21 cellular contexts compared by ENCODE assay signal in genomic region chr6:12228447-12229146, GRCh38.
A peak's percentile ranks its signal among the peaks of the same experiment; 100 is the strongest.
DNase-seq lines count a peak whose midpoint lies in the region; ATAC-seq and TF ChIP-seq lines count a peak whose summit lies in the region.
"Had no signal": no experiment of that assay in that cellular context is flagged by ENCODE, and none has a peak within 500 bp of the region (broad histone marks: within the 10 kb centered on the region; RNA-seq: fewer than 3 reads in every experiment).

No MANE protein-coding gene starts in this region.

- H3K4me1 ChIP-seq in IMR-90 (ENCODE audit: control insufficient read depth, insufficient read depth, low read length) (0 out of 2 replicates have a peak, but pooled peaks cover 1% of the 10 kb centered on the region), Peyer's patch (peaks cover 0 to 4% (median 1%) of the 10 kb centered on the region in 4 donors), hepatocyte (ENCODE audit: insufficient read depth) (peaks cover 3% of the 10 kb centered on the region), osteoblast (ENCODE audit: insufficient read depth, low read length) (peaks cover 12% of the 10 kb centered on the region)

- no peak overlapping the region for H3K4ac ChIP-seq in IMR-90 (ENCODE audit: low read depth, low read length)

- H3K36me3 ChIP-seq in IMR-90 (ENCODE audit: control insufficient read depth, insufficient read depth, low read length) (no peaks in the 10 kb centered on the region), Peyer's patch (no peaks in the 10 kb centered on the region), hepatocyte (replicated peaks; ENCODE audit: insufficient read depth, low read depth) (no peaks in the 10 kb centered on the region), osteoblast (ENCODE audit: insufficient read depth, low read length) (no peaks in the 10 kb centered on the region)

- H2AK9ac ChIP-seq in IMR-90 (replicated peaks; ENCODE audit: low read depth, low read length, poor library complexity), result no peak overlapping the region

- dilution Hi-C loops in IMR-90 (cut with HindIII; ENCODE audit: low sequenced_read_pairs, unreplicated experiment), result no loop called here

- H3K27ac Mint-ChIP-seq in activated CD8-positive, alpha-beta T cell treated with anti-CD3 and anti-CD28 coated beads for 36 hours, result no peak overlapping the region
- H3K27ac Mint-ChIP-seq: activated CD4-positive, alpha-beta T cell treated with anti-CD3 and anti-CD28 coated beads for 36 hours had no signal

- H4K20me1 ChIP-seq in IMR-90 (ENCODE audit: insufficient read depth, low read length), result no peaks in the 10 kb centered on the region
- H4K20me1 ChIP-seq in hepatocyte (ENCODE audit: insufficient read depth, poor library complexity, severe bottlenecking), result no peaks in the 10 kb centered on the region
- no peaks in the 10 kb centered on the region for H4K20me1 ChIP-seq in osteoblast (ENCODE audit: insufficient read depth, low read length)

- peaks cover 28% of the 10 kb centered on the region for H3K4me1 Mint-ChIP-seq in activated CD8-positive, alpha-beta T cell treated with anti-CD3 and anti-CD28 coated beads for 36 hours (ENCODE audit: low read depth)

- peaks cover 2% of the 10 kb centered on the region for H3K9me3 Mint-ChIP-seq in activated CD8-positive, alpha-beta T cell treated with anti-CD3 and anti-CD28 coated beads for 36 hours

- H3K4me3 ChIP-seq in IMR-90 (ENCODE audit: insufficient read depth, low read depth, low read length) (no peak overlapping the region), Peyer's patch (no peak overlapping the region), hepatocyte (no peak overlapping the region), osteoblast (ENCODE audit: insufficient read depth, low read length) (no peak overlapping the region)
- H3K4me3 ChIP-seq: coronary artery, smooth muscle cell had no signal

- H3K27ac ChIP-seq in IMR-90 (ENCODE audit: insufficient read depth, low read length), result no peak overlapping the region
- peak overlapping the region in 3 of 4 donors; percentile 45 to 80 (median 56) for H3K27ac ChIP-seq in Peyer's patch
- peak overlapping the region; percentile 78 for H3K27ac ChIP-seq in hepatocyte
- no peak overlapping the region for H3K27ac ChIP-seq in osteoblast (ENCODE audit: low read depth, low read length)
- H3K27ac ChIP-seq: coronary artery had no signal

- H3K56ac ChIP-seq in IMR-90 (ENCODE audit: extremely low read depth, insufficient read depth, low read length), result no peak overlapping the region

- no peaks in the 10 kb centered on the region for H3K79me1 ChIP-seq in IMR-90 (ENCODE audit: low read depth in 1 of 2, low read length in 2 of 2)

- H3K4me2 ChIP-seq in IMR-90 (ENCODE audit: low read depth, low read length), result no peak overlapping the region
- H3K4me2 ChIP-seq in hepatocyte, result peak overlapping the region; percentile 66
- H3K4me2 ChIP-seq in osteoblast (ENCODE audit: insufficient read depth, low read length), result no peak overlapping the region
- H3K4me2 ChIP-seq: smooth muscle cell had no signal

- H2AFZ ChIP-seq in IMR-90 (replicated peaks; ENCODE audit: low read length, poor library complexity) (peak overlapping the region; percentile 34), hepatocyte (no peak overlapping the region), osteoblast (ENCODE audit: low read length) (peak overlapping the region; percentile 24)

- intact Hi-C loops in IMR-90 (cut with micrococcal nuclease), result no loop called here
- intact Hi-C loops in activated CD8-positive, alpha-beta T cell treated with anti-CD3 and anti-CD28 coated beads for 36 hours (cut with micrococcal nuclease), result no loop called here

- H3K18ac ChIP-seq in IMR-90 (ENCODE audit: low read depth, low read length), result no peak overlapping the region

- WGBS in IMR-90 (ENCODE audit: extremely low coverage in 2 of 2, insufficient read length in 1 of 2), 2 experiments, result 83% methylated on average over 7 of the region's 13 CpGs; no CpG with 5 or more reads in 1 of the 2 experiments
- WGBS in hepatocyte (ENCODE audit: low lambda C conversion rate, missing lambda C conversion rate), result 69% methylated on average over 13 of the region's 13 CpGs

- H3K23ac ChIP-seq in IMR-90 (ENCODE audit: low read depth, low read length), result no peak overlapping the region

- H3K9me1 ChIP-seq in IMR-90 (ENCODE audit: insufficient read depth, low read length), result peaks cover 3% of the 10 kb centered on the region

- CTCF ChIA-PET in IMR-90 (lab: Yijun Ruan, JAX), result no interaction called here
- CTCF ChIA-PET in activated CD8-positive, alpha-beta T cell treated with anti-CD3 and anti-CD28 coated beads for 36 hours (lab: Charles Lee), result interaction anchor here (0.7 to 1.8 kb wide), 3 partner anchors 62 to 653 kb away, joined by 3 to 6 read pairs (median 3); partner anchors contain the start of gene EDN1

- H3K4me3 Mint-ChIP-seq in activated CD8-positive, alpha-beta T cell treated with anti-CD3 and anti-CD28 coated beads for 36 hours, result no peak overlapping the region
- H3K4me3 Mint-ChIP-seq: activated CD4-positive, alpha-beta T cell treated with anti-CD3 and anti-CD28 coated beads for 36 hours had no signal

- no peak overlapping the region for H2BK120ac ChIP-seq in IMR-90 (ENCODE audit: low read depth, low read length)

- H3K27me3 ChIP-seq in IMR-90 (ENCODE audit: control insufficient read depth, insufficient read depth, low read length), result no peaks in the 10 kb centered on the region
- H3K27me3 ChIP-seq in Peyer's patch, result no peaks in the 10 kb centered on the region
- H3K27me3 ChIP-seq in hepatocyte, result no peaks in the 10 kb centered on the region
- H3K27me3 ChIP-seq in osteoblast (ENCODE audit: insufficient read depth, low read length), result no peaks in the 10 kb centered on the region

- DNase-seq in IMR-90 (no peak), Peyer's patch (peak in 2 of 3 donors; percentile 66 to 75), hepatocyte (ENCODE audit: low spot score) (peak; percentile 53), osteoblast (ENCODE audit: insufficient read length, low spot score, missing footprints) (no peak)
- no peak for DNase-seq in activated CD8-positive, alpha-beta T cell treated with anti-CD3 and anti-CD28 coated beads for 36 hours
- DNase-seq: ACHN; activated naive CD4-positive, alpha-beta T cell; activated T-cell treated with anti-CD3 and anti-CD28 coated beads, Interleukin-2, amount 50 U/mL, for 48 hours; amniotic stem cell; DMS79 treated with DMSO at 0.1 percent for 48 hours; islet precursor cell; NCI-H1417; NCI-H446; nucleus accumbens; stimulated activated CD4-positive, alpha-beta T cell treated with anti-CD3 and anti-CD28 coated beads, Interleukin-2, amount 100 ng/mL, for 24 hours; substantia nigra had no signal

- H3K9ac ChIP-seq in IMR-90 (ENCODE audit: low read depth, low read length), result no peak overlapping the region

- BruUV-seq in IMR-90 (replicated peaks; lab: Mats Ljungman, UMichigan), result no TSS peak

- no peak for TF ChIP-seq RAD21 in IMR-90 (IDR thresholded peaks at IDR 0.05; ENCODE audit: low read length)

- TF ChIP-seq CTCF in IMR-90 (conservative IDR thresholded peaks at IDR 0.05; ENCODE audit: low read depth, low read length), result no peak
- peak in 1 of 6 experiments; percentile 14 for TF ChIP-seq CTCF in Peyer's patch (IDR thresholded peaks at IDR 0.05)
- no peak for TF ChIP-seq CTCF in hepatocyte (IDR thresholded peaks at IDR 0.05; ENCODE audit: poor library complexity)
- TF ChIP-seq CTCF in osteoblast (IDR thresholded peaks at IDR 0.05; ENCODE audit: extremely low read depth, low read depth, low read length), result no peak
- no peak for TF ChIP-seq CTCF in activated CD8-positive, alpha-beta T cell treated with anti-CD3 and anti-CD28 coated beads for 36 hours (IDR thresholded peaks at IDR 0.05)

- H2BK20ac ChIP-seq in IMR-90 (ENCODE audit: low read depth, low read length), result no peak overlapping the region

- H4K8ac ChIP-seq in IMR-90 (ENCODE audit: low read depth in 2 of 2, low read length in 2 of 2), result no peak overlapping the region

- ATAC-seq in IMR-90 (ENCODE audit: low read depth), result no peak
- no peak for ATAC-seq in GM18868 (IDR thresholded peaks at IDR 0.05; ENCODE audit: unreplicated experiment)
- no peak for ATAC-seq in activated CD8-positive, alpha-beta T cell treated with anti-CD3 and anti-CD28 coated beads for 36 hours
- no peak for ATAC-seq in GM21390 (IDR thresholded peaks at IDR 0.05; ENCODE audit: unreplicated experiment)
- ATAC-seq: activated CD4-positive, alpha-beta T cell treated with anti-CD3 and anti-CD28 coated beads for 36 hours had no signal

- no peak overlapping the region for H2BK15ac ChIP-seq in IMR-90 (ENCODE audit: low read depth, low read length)

- H4K5ac ChIP-seq in IMR-90 (ENCODE audit: low read depth, low read length), result no peak overlapping the region

- no peaks in the 10 kb centered on the region for H3K9me2 ChIP-seq in hepatocyte (replicated peaks; ENCODE audit: insufficient read depth)

- H3K79me2 ChIP-seq in hepatocyte, result no peaks in the 10 kb centered on the region
- no peaks in the 10 kb centered on the region for H3K79me2 ChIP-seq in osteoblast (ENCODE audit: insufficient read depth, low read length)

- TF ChIP-seq POLR2A in IMR-90 (IDR thresholded peaks at IDR 0.05; ENCODE audit: low read depth, low read length), result no peak
- TF ChIP-seq POLR2A in Peyer's patch (IDR thresholded peaks at IDR 0.05), result no peak

- no peak overlapping the region for H2BK5ac ChIP-seq in IMR-90 (ENCODE audit: low read depth, low read length, poor library complexity, severe bottlenecking)

- H3K36me3 Mint-ChIP-seq in activated CD8-positive, alpha-beta T cell treated with anti-CD3 and anti-CD28 coated beads for 36 hours (ENCODE audit: low read depth), result no peaks in the 10 kb centered on the region

- H2AK5ac ChIP-seq in IMR-90 (ENCODE audit: low read depth, low read length), result no peak overlapping the region

- no peak overlapping the region for H4K91ac ChIP-seq in IMR-90 (ENCODE audit: insufficient read depth, low read depth, low read length)

- H3K9me3 ChIP-seq in IMR-90 (ENCODE audit: control insufficient read depth, insufficient read depth, low read length) (no peaks in the 10 kb centered on the region), Peyer's patch (no peaks in the 10 kb centered on the region), hepatocyte (ENCODE audit: low read depth) (no peaks in the 10 kb centered on the region), osteoblast (ENCODE audit: low read depth, low read length) (no peaks in the 10 kb centered on the region)

- no peak overlapping the region for H3K14ac ChIP-seq in IMR-90 (replicated peaks; ENCODE audit: low read depth, low read length)

- in situ Hi-C loops in IMR-90 (cut with MboI; ENCODE audit: low sequenced_read_pairs), result no loop called here

- POLR2A ChIA-PET in IMR-90 (lab: Charles Lee; ENCODE audit: unreplicated experiment), result no interaction called here
- POLR2A ChIA-PET in activated CD8-positive, alpha-beta T cell treated with anti-CD3 and anti-CD28 coated beads for 36 hours (lab: Charles Lee), result no interaction called here

- H3K27me3 Mint-ChIP-seq in activated CD8-positive, alpha-beta T cell treated with anti-CD3 and anti-CD28 coated beads for 36 hours, result no peaks in the 10 kb centered on the region
- H3K27me3 Mint-ChIP-seq: activated CD4-positive, alpha-beta T cell treated with anti-CD3 and anti-CD28 coated beads for 36 hours had no signal

TF ChIP-seq in IMR-90, 13 proteins besides CTCF, POLR2A, EP300 and RAD21 (continues in another document):
- TF ChIP-seq MAFK (IDR thresholded peaks at IDR 0.05; ENCODE audit: low read depth, low read length) (no peak), CHD1 (IDR thresholded peaks at IDR 0.05; ENCODE audit: low read depth, low read length) (no peak), FOS (IDR thresholded peaks at IDR 0.05; ENCODE audit: low read depth, low read length) (no peak)

Comparison
In these comparisons a context has a peak if more than half of its experiments do, and no peak if none do; other contexts are left out.
1. DNase-seq: peak in Peyer's patch (2 of 3) and hepatocyte (single experiment); none in IMR-90 (single experiment), osteoblast (single experiment) and activated CD8-positive, alpha-beta T cell treated with anti-CD3 and anti-CD28 coated beads for 36 hours (single experiment).
2. H3K27ac ChIP-seq: peak in Peyer's patch (3 of 4) and hepatocyte (single experiment); none in IMR-90 (single experiment) and osteoblast (single experiment).